19 cellular contexts compared by ENCODE assay signal in the genomic region with DNA sequence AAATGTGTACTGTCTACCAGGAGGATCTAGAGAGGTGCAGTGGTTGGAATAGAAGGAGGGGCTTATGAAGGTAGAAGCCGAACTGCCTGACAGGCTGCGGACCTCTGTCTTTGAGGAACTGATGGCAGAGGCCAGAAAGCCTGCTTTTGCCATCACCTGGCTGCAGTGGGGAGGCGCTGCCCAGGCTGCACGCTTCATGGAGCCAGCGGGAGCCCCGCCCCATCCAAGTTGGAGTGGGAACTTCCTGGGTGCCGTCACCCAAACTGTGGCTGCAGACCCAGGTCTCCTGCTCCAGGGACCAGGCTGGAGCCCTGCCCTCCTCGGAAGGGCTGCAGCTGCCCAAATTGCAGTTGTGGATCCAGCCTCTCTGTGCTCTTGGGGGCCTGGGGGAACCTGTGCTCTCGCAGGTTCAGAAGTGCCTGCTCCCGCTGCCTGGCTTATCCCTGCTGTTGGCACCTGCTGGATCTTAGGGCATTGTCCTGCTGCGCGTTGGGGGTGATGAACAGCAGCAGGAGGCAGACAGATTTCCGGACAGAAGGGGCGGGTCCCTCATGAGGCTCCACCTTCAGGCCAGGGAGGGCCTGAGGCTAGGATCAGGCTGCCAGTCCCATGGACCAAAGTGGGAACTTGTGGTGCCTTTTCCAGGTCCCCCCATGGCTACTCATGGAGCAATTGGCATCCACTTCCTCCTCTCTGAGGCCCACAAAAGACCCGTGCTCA.
A peak's percentile ranks its signal among the peaks of the same experiment; 100 is the strongest.
DNase-seq lines count a peak whose midpoint lies in the region; ATAC-seq and TF ChIP-seq lines count a peak whose summit lies in the region.
"Had no signal": no experiment of that assay in that cellular context is flagged by ENCODE, and none has a peak within 500 bp of the region (broad histone marks: within the 10 kb centered on the region; RNA-seq: fewer than 3 reads in every experiment).

No MANE protein-coding gene starts in this region.

- no peak for ATAC-seq in stimulated activated naive CD8-positive, alpha-beta T cell treated with anti-CD3 and anti-CD28 coated beads, Interleukin-15, amount 100 ng/mL, for 72 hours
- no peak for ATAC-seq in stimulated activated naive CD8-positive, alpha-beta T cell treated with anti-CD3 and anti-CD28 coated beads, Interleukin-15, Interleukin-2, amounts not matched to agents 100 U/mL and 50 U/mL, for 24 hours
- ATAC-seq in upper lobe of right lung (peak; percentile 10), HG02588 (IDR thresholded peaks at IDR 0.05; ENCODE audit: unreplicated experiment) (no peak)
- ATAC-seq: activated CD8-positive, alpha-beta T cell treated with anti-CD3 and anti-CD28 coated beads for 36 hours; activated T-cell treated with anti-CD3 and anti-CD28 coated beads, Interleukin-2, amount 50 U/mL, for 4 hours; HepG2; pancreas had no signal

- no peaks in the 10 kb centered on the region for H3K27me3 Mint-ChIP-seq in stimulated activated naive CD8-positive, alpha-beta T cell treated with anti-CD3 and anti-CD28 coated beads, Interleukin-15, amount 100 ng/mL, for 72 hours
- H3K27me3 Mint-ChIP-seq: activated naive CD4-positive, alpha-beta T cell treated with anti-CD3 and anti-CD28 coated beads, Interleukin-2, amount 50 U/mL, for 24 hours had no signal

- H3K27me3 ChIP-seq in upper lobe of right lung: no peaks in the 10 kb centered on the region
- no peaks in the 10 kb centered on the region for H3K27me3 ChIP-seq in smooth muscle cell (ENCODE audit: low read depth)
- H3K27me3 ChIP-seq: pancreas, uterus had no signal

- H3K4me1 Mint-ChIP-seq in stimulated activated naive CD8-positive, alpha-beta T cell treated with anti-CD3 and anti-CD28 coated beads, Interleukin-15, amount 100 ng/mL, for 72 hours: no peaks in the 10 kb centered on the region
- H3K4me1 Mint-ChIP-seq: activated naive CD4-positive, alpha-beta T cell treated with anti-CD3 and anti-CD28 coated beads, Interleukin-2, amount 50 U/mL, for 24 hours; CD8-positive, alpha-beta memory T cell had no signal

- H3K4me2 ChIP-seq in smooth muscle cell: no peak overlapping the region

- H3K27ac ChIP-seq in upper lobe of right lung: no peak overlapping the region
- H3K27ac ChIP-seq in smooth muscle cell (ENCODE audit: low read depth): no peak overlapping the region
- H3K27ac ChIP-seq: pancreas, uterus had no signal

- H3K27ac Mint-ChIP-seq in stimulated activated naive CD8-positive, alpha-beta T cell treated with anti-CD3 and anti-CD28 coated beads, Interleukin-15, amount 100 ng/mL, for 72 hours: peak overlapping the region; percentile 29 to 70
- H3K27ac Mint-ChIP-seq: activated CD8-positive, alpha-beta T cell treated with anti-CD3 and anti-CD28 coated beads for 36 hours; activated naive CD4-positive, alpha-beta T cell treated with anti-CD3 and anti-CD28 coated beads, Interleukin-2, amount 50 U/mL, for 24 hours; CD8-positive, alpha-beta memory T cell; T-helper 1 cell treated with Interleukin-12 subunit alpha and Interleukin-12 subunit beta and Interleukin-4 antibody, amounts not matched to agents 30 μg/mL and 1 μg/mL, for 36 hours had no signal

- H3K36me3 ChIP-seq in upper lobe of right lung (no peaks in the 10 kb centered on the region), smooth muscle cell (ENCODE audit: low read depth) (no peaks in the 10 kb centered on the region)
- H3K36me3 ChIP-seq: pancreas, uterus had no signal

- H3K4me3 ChIP-seq in upper lobe of right lung (no peak overlapping the region), smooth muscle cell (no peak overlapping the region)
- H3K4me3 ChIP-seq: lung, pancreas, uterus had no signal

- H3K9me3 ChIP-seq in upper lobe of right lung (no peaks in the 10 kb centered on the region), smooth muscle cell (replicated peaks; ENCODE audit: low read depth) (no peaks in the 10 kb centered on the region)
- H3K9me3 ChIP-seq: pancreas, uterus had no signal

- no peaks in the 10 kb centered on the region for H3F3A ChIP-seq in smooth muscle cell (ENCODE audit: low read depth)

- H3K9me3 Mint-ChIP-seq in stimulated activated naive CD8-positive, alpha-beta T cell treated with anti-CD3 and anti-CD28 coated beads, Interleukin-15, amount 100 ng/mL, for 72 hours: no peaks in the 10 kb centered on the region
- H3K9me3 Mint-ChIP-seq: activated CD8-positive, alpha-beta T cell treated with anti-CD3 and anti-CD28 coated beads for 36 hours; activated naive CD4-positive, alpha-beta T cell treated with anti-CD3 and anti-CD28 coated beads, Interleukin-2, amount 50 U/mL, for 24 hours; activated T-cell treated with anti-CD3 and anti-CD28 coated beads, Interleukin-2, amount 50 U/mL, for 4 hours; CD8-positive, alpha-beta memory T cell; T-helper 1 cell treated with Interleukin-12 subunit alpha and Interleukin-12 subunit beta and Interleukin-4 antibody, amounts not matched to agents 30 μg/mL and 1 μg/mL, for 36 hours had no signal

- no peaks in the 10 kb centered on the region for H3K4me1 ChIP-seq in upper lobe of right lung
- H3K4me1 ChIP-seq in smooth muscle cell (ENCODE audit: low read depth): no peaks in the 10 kb centered on the region
- H3K4me1 ChIP-seq: pancreas, uterus had no signal

- no peak for TF ChIP-seq CTCF in upper lobe of right lung (IDR thresholded peaks at IDR 0.05)
- no peak for TF ChIP-seq CTCF in smooth muscle cell (IDR thresholded peaks at IDR 0.05; ENCODE audit: borderline replicate concordance, insufficient read depth, poor library complexity, severe bottlenecking)

- H4K20me1 ChIP-seq in smooth muscle cell (ENCODE audit: low read depth): no peaks in the 10 kb centered on the region

- no peak overlapping the region for H3K9ac ChIP-seq in smooth muscle cell (ENCODE audit: low read depth)

- no peak overlapping the region for H3K4me3 Mint-ChIP-seq in stimulated activated naive CD8-positive, alpha-beta T cell treated with anti-CD3 and anti-CD28 coated beads, Interleukin-15, amount 100 ng/mL, for 72 hours
- H3K4me3 Mint-ChIP-seq: activated CD8-positive, alpha-beta T cell treated with anti-CD3 and anti-CD28 coated beads for 36 hours; activated naive CD4-positive, alpha-beta T cell treated with anti-CD3 and anti-CD28 coated beads, Interleukin-2, amount 50 U/mL, for 24 hours; activated T-cell treated with anti-CD3 and anti-CD28 coated beads, Interleukin-2, amount 50 U/mL, for 4 hours; CD8-positive, alpha-beta memory T cell; T-helper 1 cell treated with Interleukin-12 subunit alpha and Interleukin-12 subunit beta and Interleukin-4 antibody, amounts not matched to agents 30 μg/mL and 1 μg/mL, for 36 hours had no signal

- 91% methylated on average over 14 of the region's 15 CpGs for WGBS in smooth muscle cell (ENCODE audit: low lambda C conversion rate)

- intact Hi-C loops in upper lobe of right lung (cut with DNase I): no loop called here

- no peaks in the 10 kb centered on the region for H3K79me2 ChIP-seq in smooth muscle cell (ENCODE audit: low read depth)

- DNase-seq in stimulated activated naive CD8-positive, alpha-beta T cell treated with anti-CD3 and anti-CD28 coated beads, Interleukin-15, amount 100 ng/mL, for 72 hours: no peak
- DNase-seq in stimulated activated naive CD8-positive, alpha-beta T cell treated with anti-CD3 and anti-CD28 coated beads, Interleukin-15, Interleukin-2, amounts not matched to agents 100 U/mL and 50 U/mL, for 24 hours: no peak
- DNase-seq in NCI-H2107 treated with DMSO at 0.1 percent for 48 hours (lab: John Stamatoyannopoulos, UW; ENCODE audit: unreplicated experiment): peak; percentile 75
- DNase-seq in SW480 (ENCODE audit: low spot score): peak; percentile 32
- DNase-seq in upper lobe of right lung: no peak
- no peak for DNase-seq in smooth muscle cell (lab: John Stamatoyannopoulos, UW; ENCODE audit: unreplicated experiment)
- no peak for DNase-seq in NAMALWA (ENCODE audit: low spot score)
- DNase-seq: activated CD8-positive, alpha-beta T cell treated with anti-CD3 and anti-CD28 coated beads for 36 hours; activated T-cell treated with anti-CD3 and anti-CD28 coated beads, Interleukin-2, amount 50 U/mL, for 4 hours; CD8-positive, alpha-beta memory T cell; NCI-H2081; stimulated activated CD4-positive, alpha-beta T cell treated with anti-CD3 and anti-CD28 coated beads, Interleukin-2, amount 100 ng/mL, for 24 hours; uterus had no signal

- H2AFZ ChIP-seq in smooth muscle cell (ENCODE audit: low read depth): no peak overlapping the region

Comparison
In these comparisons a context has a peak if more than half of its experiments do, and no peak if none do; other contexts are left out.
1. DNase-seq: peak in NCI-H2107 treated with DMSO at 0.1 percent for 48 hours (single experiment) and SW480 (single experiment); none in stimulated activated naive CD8-positive, alpha-beta T cell treated with anti-CD3 and anti-CD28 coated beads, Interleukin-15, amount 100 ng/mL, for 72 hours (0 of 2), stimulated activated naive CD8-positive, alpha-beta T cell treated with anti-CD3 and anti-CD28 coated beads, Interleukin-15, Interleukin-2, amounts not matched to agents 100 U/mL and 50 U/mL, for 24 hours (single experiment), upper lobe of right lung (single experiment), smooth muscle cell (single experiment) and NAMALWA (single experiment).